1 cellular context compared by ENCODE assay signal in the genomic region with DNA sequence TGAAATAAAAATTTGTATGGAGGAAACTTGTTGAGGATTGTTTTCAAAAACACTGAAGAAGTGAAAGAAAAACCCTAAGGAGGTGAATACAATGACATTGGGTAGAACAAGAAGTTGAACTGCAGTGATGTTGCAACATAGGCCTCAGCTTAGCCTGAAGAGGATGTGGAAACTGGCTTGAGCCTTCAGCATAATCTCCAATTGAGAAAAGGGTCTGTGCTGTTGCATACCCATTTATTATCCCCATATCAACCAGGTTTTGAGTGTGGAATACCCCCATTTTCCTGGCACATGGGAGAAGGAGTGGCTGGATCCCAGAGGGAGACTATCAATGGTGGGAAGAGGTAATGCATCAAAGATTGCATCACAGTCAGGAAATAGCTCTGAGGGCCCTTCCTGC.
TF ChIP-seq lines count a peak whose summit lies in the region.

No MANE protein-coding gene starts in this region.

TF ChIP-seq in WTC11, 78 proteins besides CTCF, POLR2A, EP300 and RAD21 (continued from another document):
- TF ChIP-seq ERG (CRISPR knock-in tag; IDR thresholded peaks at IDR 0.05), result no peak
- TF ChIP-seq JUN (CRISPR knock-in tag; IDR thresholded peaks at IDR 0.05), result no peak
- TF ChIP-seq FOXJ3 (CRISPR knock-in tag; IDR thresholded peaks at IDR 0.05; ENCODE audit: borderline replicate concordance), result no peak
- TF ChIP-seq NR3C1 (CRISPR knock-in tag; conservative IDR thresholded peaks at IDR 0.05; ENCODE audit: low read depth), result no peak
- no peak for TF ChIP-seq PREB (CRISPR knock-in tag; IDR thresholded peaks at IDR 0.05; ENCODE audit: borderline replicate concordance)
- no peak for TF ChIP-seq SOX15 (CRISPR knock-in tag; IDR thresholded peaks at IDR 0.05)
- TF ChIP-seq TCF7 (CRISPR knock-in tag; IDR thresholded peaks at IDR 0.05; ENCODE audit: low read depth), result no peak
TF ChIP-seq in WTC11: peak in this region for 0.
